ENCODE assay signal across 34 cellular contexts in genomic region chr5:147387109-147387508, GRCh38.
"Had no signal": no experiment of that assay in that cellular context is flagged by ENCODE, and none has a peak within 500 bp of the region (broad histone marks: within the 10 kb centered on the region; RNA-seq: fewer than 3 reads in every experiment).

No MANE protein-coding gene starts in this region.

- H3K4me1 ChIP-seq: breast epithelium had no signal

- H3K36me3 ChIP-seq: breast epithelium had no signal

- H3K27me3 ChIP-seq: breast epithelium, MG63, SJCRH30 had no signal

- H3K4me3 ChIP-seq: breast epithelium, MG63, SJCRH30 had no signal

- H3K27ac ChIP-seq: breast epithelium, SJCRH30, WERI-Rb-1 had no signal

- H3K9me3 ChIP-seq: breast epithelium, MG63, SJCRH30 had no signal

- DNase-seq: activated CD4-positive, alpha-beta memory T cell treated with anti-CD3 and anti-CD28 coated beads, Interleukin-2, amount 10 ng/mL, durations not matched to agents 7 days and 5 days; activated CD4-positive, alpha-beta T cell treated with anti-CD3 and anti-CD28 coated beads for 1 hour; activated CD4-positive, alpha-beta T cell treated with anti-CD3 and anti-CD28 coated beads for 48 hours; activated CD4-positive, CD25-positive, alpha-beta regulatory T cell; activated CD8-positive, alpha-beta memory T cell treated with anti-CD3 and anti-CD28 coated beads for 24 hours; activated CD8-positive, alpha-beta memory T cell treated with anti-CD3 and anti-CD28 coated beads, Interleukin-2, amount 10 ng/mL, durations not matched to agents 7 days and 5 days; activated CD8-positive, alpha-beta memory T cell treated with anti-CD3 and anti-CD28 coated beads, Interleukin-2, amount 50 U/mL, for 48 hours; activated effector memory CD4-positive, alpha-beta T cell treated with anti-CD3 and anti-CD28 coated beads, Interleukin-2, amount 50 U/mL, for 16 hours; activated naive CD4-positive, alpha-beta T cell; activated naive CD4-positive, alpha-beta T cell treated with anti-CD3 and anti-CD28 coated beads, Interleukin-2, amount 50 U/mL, for 16 hours; activated naive CD8-positive, alpha-beta T cell treated with anti-CD3 and anti-CD28 coated beads for 36 hours; activated T-cell treated with anti-CD3 and anti-CD28 coated beads, Interleukin-2, amount 50 U/mL, for 48 hours; amniotic stem cell; aorta; Kasumi-1; KBM-7; MG63; MV-4-11; NCI-H1092; NCI-H146; NCI-H187; NCI-H2029 treated with DMSO at 0.1 percent for 48 hours; NCI-H2107; NCI-H2171; NCI-H510A; NCI-H774; SHP77; SJCRH30; SW 1271; T-helper 1 cell; T-helper 2 cell; T-helper 9 cell; WERI-Rb-1 had no signal
